In genomic region chr22:32286290-32286840, GRCh38 we compare ENCODE assay signal across 18 cellular contexts. TPM values are rescaled to one million over a fixed set of nuclear protein-coding genes. Genes with fewer than 3 reads are reported as not detected.
DNase-seq lines count a peak whose midpoint lies in the region; ATAC-seq, FAIRE-seq and TF ChIP-seq lines count a peak whose summit lies in the region.
"Had no signal": no experiment of that assay in that cellular context is flagged by ENCODE, and none has a peak within 500 bp of the region (broad histone marks: within the 10 kb centered on the region; RNA-seq: fewer than 3 reads in every experiment).

No MANE protein-coding gene starts in this region.

- H3K27me3 Mint-ChIP-seq in HFFc6 (ENCODE audit: insufficient read depth) = peaks cover 22% of the 10 kb centered on the region

- H3K14ac ChIP-seq in H1 (ENCODE audit: insufficient read length) = no peak overlapping the region

- H3K18ac ChIP-seq in H1 (ENCODE audit: extremely low read depth, low read length) = no peak overlapping the region

- H3K4me3 ChIP-seq in H1 (ENCODE audit: extremely low read depth in 1 of 4, insufficient read depth in 2 of 4, low read depth in 3 of 4, low read length in 4 of 4) = no peak overlapping the region
- H3K4me3 ChIP-seq: BLaER1 treated with 17β-estradiol and CSF1 and Interleukin-3, amounts not matched to agents 10 nM and 100 nM; GM12878; GM23248 had no signal

- H3K56ac ChIP-seq in H1 (replicated peaks; ENCODE audit: insufficient read length, low read depth, low read length) = no peak overlapping the region

- POLR2A ChIA-PET in H1 (lab: Charles Lee; ENCODE audit: partially characterized antibody) = no interaction called here

- no peak for TF ChIP-seq POLR2A in H1 (IDR thresholded peaks at IDR 0.05; ENCODE audit: control extremely low read depth in 1 of 2, low read depth in 2 of 2, low read length in 2 of 2)

- no peak overlapping the region for H2BK120ac ChIP-seq in H1 (replicated peaks; ENCODE audit: low read depth, low read length)

- no peaks in the 10 kb centered on the region for H3K23me2 ChIP-seq in H1 (ENCODE audit: low read depth, low read length)

- TF ChIP-seq EP300 in H1 (IDR thresholded peaks at IDR 0.05; ENCODE audit: borderline replicate concordance in 1 of 2, low read depth in 2 of 2, low read length in 2 of 2) = no peak

- H3K4me3 Mint-ChIP-seq in HFFc6 = no peak overlapping the region
- H3K4me3 Mint-ChIP-seq: CD4-positive, CD25-positive, alpha-beta regulatory T cell had no signal

- no peak overlapping the region for H2BK5ac ChIP-seq in H1 (ENCODE audit: low read depth, low read length)

- H3K4me2 ChIP-seq in H1 (ENCODE audit: insufficient read depth in 1 of 2, low read depth in 2 of 2, low read length in 2 of 2) = no peak overlapping the region
- H3K4me2 ChIP-seq: BLaER1 treated with 17β-estradiol and CSF1 and Interleukin-3, amounts not matched to agents 10 nM and 100 nM had no signal

- no peak for TF ChIP-seq RAD21 in H1 (IDR thresholded peaks at IDR 0.05 in 1 of 2, conservative IDR thresholded peaks at IDR 0.05 in 1 of 2; ENCODE audit: low read depth in 2 of 2, low read length in 2 of 2)

- H4K20me1 ChIP-seq in H1 (replicated peaks in 1 of 2; ENCODE audit: control insufficient read depth in 1 of 2, insufficient read depth in 2 of 2, low read length in 2 of 2) = no peaks in the 10 kb centered on the region
- H4K20me1 ChIP-seq: BLaER1 treated with 17β-estradiol and CSF1 and Interleukin-3, amounts not matched to agents 10 nM and 100 nM had no signal

- no peak overlapping the region for H2BK15ac ChIP-seq in H1 (ENCODE audit: low read length)

- ATAC-seq in Right ventricle myocardium superior (ENCODE audit: poor library complexity) (peak; percentile 65), HG02759 (IDR thresholded peaks at IDR 0.05; ENCODE audit: unreplicated experiment) (no peak)
- ATAC-seq: GM12878 had no signal

- DNase-seq in Right ventricle myocardium superior = no peak
- DNase-seq in cardiac septum (ENCODE audit: low spot score) = no peak
- peak; percentile 6 for DNase-seq in RKO (ENCODE audit: low spot score)
- no peak for DNase-seq in H1 (ENCODE audit: low read depth in 1 of 2, low spot score in 2 of 2)
- DNase-seq in HFFc6 = no peak
- no peak for DNase-seq in stimulated activated CD4-positive, alpha-beta T cell treated with anti-CD3 and anti-CD28 coated beads, Interleukin-4, amount 100 ng/mL, for 4 hours
- DNase-seq: ACHN; Calu3; CD4-positive, CD25-positive, alpha-beta regulatory T cell; DMS 273 treated with DMSO at 0.1 percent for 48 hours; GM23248; H7 had no signal

- H3K27me3 ChIP-seq in H1 (replicated peaks in 1 of 4; ENCODE audit: control insufficient read depth in 3 of 4, extremely low read depth in 1 of 4, insufficient read depth in 3 of 4, low read length in 3 of 4) = no peaks in the 10 kb centered on the region
- H3K27me3 ChIP-seq: BLaER1 treated with 17β-estradiol and CSF1 and Interleukin-3, amounts not matched to agents 10 nM and 100 nM had no signal

- CTCF ChIA-PET in H1 (lab: Charles Lee; ENCODE audit: partially characterized antibody) = no interaction called here

- H3K36me3 ChIP-seq in H1 (ENCODE audit: control insufficient read depth in 2 of 4, insufficient read depth in 4 of 4, low read length in 3 of 4) = no peaks in the 10 kb centered on the region
- H3K36me3 ChIP-seq: BLaER1 treated with 17β-estradiol and CSF1 and Interleukin-3, amounts not matched to agents 10 nM and 100 nM had no signal

- H4K8ac ChIP-seq in H1 (ENCODE audit: extremely low read depth, insufficient read depth, low read length) = no peak overlapping the region

- H3K23ac ChIP-seq in H1 (ENCODE audit: insufficient read length) = no peak overlapping the region

- H4K5ac ChIP-seq in H1 (ENCODE audit: insufficient read length, low read depth, low read length) = no peak overlapping the region

- H4K91ac ChIP-seq in H1 (replicated peaks; ENCODE audit: insufficient read length, low read length) = no peak overlapping the region

- 78% methylated on average over 3 of the region's 3 CpGs; no CpG with 5 or more reads in 1 of the 2 experiments for WGBS in H1 (ENCODE audit: extremely low coverage in 1 of 2, insufficient coverage in 1 of 2, insufficient read length in 1 of 2, insufficient replicate concordance in 2 of 2, low coverage in 1 of 2, low lambda C conversion rate in 2 of 2, missing lambda C conversion rate in 1 of 2), 2 experiments

- no peak for FAIRE-seq in H1 (lab: Jason Lieb, UNC)
- FAIRE-seq: GM12878, GM18507 had no signal

- H3K9me3 ChIP-seq in H1 (ENCODE audit: insufficient read depth in 2 of 2, low read depth in 1 of 2, low read length in 1 of 2) = no peaks in the 10 kb centered on the region

- no peak overlapping the region for H3K27ac ChIP-seq in H1 (ENCODE audit: low read depth, low read length)
- H3K27ac ChIP-seq: BLaER1 treated with 17β-estradiol and CSF1 and Interleukin-3, amounts not matched to agents 10 nM and 100 nM; GM23248 had no signal

- no peak overlapping the region for H2AK5ac ChIP-seq in H1 (ENCODE audit: low read depth, low read length)

- no peaks in the 10 kb centered on the region for H3K4me1 Mint-ChIP-seq in HFFc6 (ENCODE audit: low read depth)
- H3K4me1 Mint-ChIP-seq: CD4-positive, CD25-positive, alpha-beta regulatory T cell had no signal

- H3K79me2 ChIP-seq in H1 (ENCODE audit: control insufficient read depth in 1 of 2, insufficient read depth in 2 of 2, low read length in 2 of 2) = no peaks in the 10 kb centered on the region

- TF ChIP-seq CTCF in H1 (IDR thresholded peaks at IDR 0.05; ENCODE audit: control extremely low read depth in 1 of 3, insufficient read depth in 1 of 3, low read depth in 1 of 3, low read length in 3 of 3) = no peak
- TF ChIP-seq CTCF in HFFc6 (IDR thresholded peaks at IDR 0.05) = no peak

- no peak overlapping the region for H3K27ac Mint-ChIP-seq in HFFc6
- H3K27ac Mint-ChIP-seq: CD4-positive, CD25-positive, alpha-beta regulatory T cell had no signal

- no peaks in the 10 kb centered on the region for H3K79me1 ChIP-seq in H1 (ENCODE audit: low read depth, low read length)

- H3K4ac ChIP-seq in H1 (replicated peaks; ENCODE audit: insufficient read length, low read depth, low read length) = no peak overlapping the region

- no peaks in the 10 kb centered on the region for H3K4me1 ChIP-seq in H1 (replicated peaks in 1 of 4; ENCODE audit: control insufficient read depth in 3 of 4, insufficient read depth in 4 of 4, low read length in 3 of 4)
- H3K4me1 ChIP-seq: BLaER1 treated with 17β-estradiol and CSF1 and Interleukin-3, amounts not matched to agents 10 nM and 100 nM had no signal

- H3K9ac ChIP-seq in H1 (replicated peaks in 1 of 4; ENCODE audit: extremely low read depth in 1 of 4, low read depth in 3 of 4, low read length in 3 of 4) = no peak overlapping the region
- H3K9ac ChIP-seq: BLaER1 treated with 17β-estradiol and CSF1 and Interleukin-3, amounts not matched to agents 10 nM and 100 nM; GM23248 had no signal

- intact Hi-C loops in Right ventricle myocardium superior (cut with DNase I) (no loop called here), cardiac septum (cut with DNase I) (no loop called here)

- H2AFZ ChIP-seq in H1 (ENCODE audit: low read length) = peak overlapping the region; percentile 53; the same call in 1 of the 2 replicates
- H2AFZ ChIP-seq: GM23248 had no signal

- H2BK12ac ChIP-seq in H1 (ENCODE audit: low read depth, low read length) = no peak overlapping the region

- no peaks in the 10 kb centered on the region for H3K9me3 Mint-ChIP-seq in HFFc6
- H3K9me3 Mint-ChIP-seq: CD4-positive, CD25-positive, alpha-beta regulatory T cell had no signal

- no peak overlapping the region for H2BK20ac ChIP-seq in H1 (ENCODE audit: low read length)

- no peaks in the 10 kb centered on the region for H3K36me3 Mint-ChIP-seq in HFFc6 (ENCODE audit: low read depth)

TF ChIP-seq in H1, 55 proteins besides CTCF, POLR2A, EP300 and RAD21:
- TF ChIP-seq CEBPB (IDR thresholded peaks at IDR 0.05; ENCODE audit: low read depth, low read length) = peak; percentile 55; the same call in 1 of the 2 replicates
- no peak for TF ChIP-seq CBX8 (IDR thresholded peaks at IDR 0.05; ENCODE audit: borderline replicate concordance, low read depth, low read length)

RNA-seq across cellular contexts. Expression of gene SLC5A4, which starts 31.2 kb away (rescaled TPM):
- total RNA-seq in Right ventricle myocardium superior (not detected), cardiac septum (0.19 TPM)
- not detected in 2 replicates for total RNA-seq in H1 (2021; fragmentation: NEBNext Ultra II Directional; extraction: Animal tissue kit (Norgen Biotek cat#: 25700))
- polyA plus RNA-seq in H1 (2011; rRNA removed) = 0.06 and 0.17 TPM in 2 replicates
- 0.10 TPM for polyA plus RNA-seq in H1 (2011; cell fraction: cytosol; rRNA removed)
- polyA plus RNA-seq in H1 (2011; cell fraction: nucleus; rRNA removed) = 0.24 TPM
- 0.15 TPM in 2 of 4 replicates, not detected in the others for polyA plus RNA-seq in H1 (2012, experiment 1 of 2)
- not detected for polyA plus RNA-seq in H1 (2012, experiment 2 of 2)
- polyA plus RNA-seq in H1 (2013, experiment 1 of 2) = 0.10 TPM
- 0.02 TPM for polyA plus RNA-seq in H1 (2013, experiment 2 of 2)
- 0.71 and 0.82 TPM in 2 replicates for polyA minus RNA-seq in H1 (2011; rRNA and poly(A)+ RNA removed)
- polyA minus RNA-seq in H1 (2011; cell fraction: cytosol; rRNA and poly(A)+ RNA removed) = not detected
- polyA minus RNA-seq in H1 (2011; cell fraction: nucleus; rRNA and poly(A)+ RNA removed) = 0.40 TPM
- total RNA-seq in HFFc6 (2021; fragmentation: NEBNext Ultra II Directional; extraction: Animal tissue kit (Norgen Biotek cat#: 25700)) = not detected
- total RNA-seq: A172; Calu3; CD4-positive, CD25-positive, alpha-beta regulatory T cell; Daoy; GM12878; GM23248; H7 had no signal
- polyA plus RNA-seq: CD4-positive, CD25-positive, alpha-beta regulatory T cell; GM12878; GM23248 had no signal
